ENCODE assay signal across 16 cellular contexts in the genomic region with DNA sequence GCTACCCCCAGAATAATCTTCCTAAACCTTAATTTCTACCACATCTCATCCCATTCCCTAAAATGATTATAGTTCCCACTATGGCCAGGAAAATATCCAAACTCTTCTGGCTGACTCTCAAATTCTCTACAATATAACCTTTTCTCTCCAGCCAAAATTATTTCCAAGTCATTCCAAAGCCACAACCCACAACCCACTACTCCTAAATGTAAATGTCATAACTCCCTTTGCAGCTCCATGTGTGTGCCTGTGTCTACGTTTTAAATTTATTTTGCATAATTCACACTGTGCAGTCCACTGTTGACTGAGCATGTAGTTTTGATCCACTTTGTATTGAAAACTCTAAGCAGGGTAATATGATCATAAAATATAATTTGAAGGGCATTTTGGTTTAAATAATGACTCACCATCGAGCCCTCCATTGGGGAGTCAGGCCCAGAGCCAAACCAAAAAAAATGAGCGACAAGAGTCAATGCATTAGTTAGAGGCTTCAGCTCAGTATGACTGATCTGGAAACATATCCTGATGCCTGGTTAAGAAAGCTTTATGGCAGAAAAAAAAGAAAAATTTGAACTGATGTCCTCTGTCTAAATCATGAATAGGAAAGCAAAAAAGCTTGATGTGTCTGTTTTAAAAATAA.
"Had no signal": no experiment of that assay in that cellular context is flagged by ENCODE, and none has a peak within 500 bp of the region (broad histone marks: within the 10 kb centered on the region; RNA-seq: fewer than 3 reads in every experiment).

No MANE protein-coding gene starts in this region.

- H3K4me3 Mint-ChIP-seq: activated CD4-positive, alpha-beta T cell treated with anti-CD3 and anti-CD28 coated beads, Interleukin-2, amount 10 ng/mL, durations not matched to agents 24 days and 14 days; activated T-helper 17 cell treated with anti-CD3 and anti-CD28 coated beads, Interleukin-2, amount 50 U/mL, for 72 hours; natural killer cell treated with Interleukin-12 subunit alpha and Interleukin-12 subunit beta and Interleukin-15 and Interleukin-18, amount 100 ng/mL, for 72 hours; WTC11 had no signal

- H3K27me3 ChIP-seq: colonic mucosa, esophagus squamous epithelium, heart right ventricle, testis, upper lobe of right lung had no signal

- H3K36me3 ChIP-seq: colonic mucosa, esophagus squamous epithelium, heart right ventricle, left ventricle myocardium inferior, upper lobe of right lung had no signal

- H3K4me1 ChIP-seq: colonic mucosa, esophagus squamous epithelium, left ventricle myocardium inferior, testis, upper lobe of right lung had no signal

- H3K9me3 ChIP-seq: colonic mucosa, esophagus squamous epithelium, heart right ventricle, left ventricle myocardium inferior, testis, upper lobe of right lung had no signal

- H3K4me1 Mint-ChIP-seq: activated T-helper 17 cell treated with anti-CD3 and anti-CD28 coated beads, Interleukin-2, amount 50 U/mL, for 72 hours had no signal

- H3K36me3 Mint-ChIP-seq: activated naive CD4-positive, alpha-beta T cell treated with anti-CD3 and anti-CD28 coated beads, Interleukin-2, amount 50 U/mL, for 72 hours; natural killer cell treated with Interleukin-12 subunit alpha and Interleukin-12 subunit beta and Interleukin-15 and Interleukin-18, amount 100 ng/mL, for 72 hours; WTC11 had no signal

- H3K9me3 Mint-ChIP-seq: activated CD4-positive, alpha-beta T cell treated with anti-CD3 and anti-CD28 coated beads, Interleukin-2, amount 10 ng/mL, durations not matched to agents 24 days and 14 days; activated naive CD4-positive, alpha-beta T cell treated with anti-CD3 and anti-CD28 coated beads, Interleukin-2, amount 50 U/mL, for 72 hours; activated T-helper 17 cell treated with anti-CD3 and anti-CD28 coated beads, Interleukin-2, amount 50 U/mL, for 72 hours; natural killer cell treated with Interleukin-12 subunit alpha and Interleukin-12 subunit beta and Interleukin-15 and Interleukin-18, amount 100 ng/mL, for 72 hours; WTC11 had no signal

- H3K27ac ChIP-seq: colonic mucosa, esophagus squamous epithelium, heart right ventricle, left ventricle myocardium inferior, testis, upper lobe of right lung had no signal

- H3K27me3 Mint-ChIP-seq: activated CD4-positive, alpha-beta T cell treated with anti-CD3 and anti-CD28 coated beads, Interleukin-2, amount 10 ng/mL, durations not matched to agents 24 days and 14 days had no signal

- DNase-seq: activated CD4-positive, alpha-beta T cell treated with anti-CD3 and anti-CD28 coated beads, Interleukin-2, amount 10 ng/mL, durations not matched to agents 24 days and 14 days; amniotic stem cell; colonic mucosa; esophagus squamous epithelium; heart right ventricle; kidney; left ventricle myocardium inferior; mesenchymal stem cell; stimulated activated CD4-positive, alpha-beta T cell treated with anti-CD3 and anti-CD28 coated beads, Interleukin-2, amount 100 ng/mL, for 24 hours; stimulated activated naive CD4-positive, alpha-beta T cell treated with Interleukin-2 at 50 U/mL for 16 hours; testis; upper lobe of right lung had no signal

- H3K4me3 ChIP-seq: colonic mucosa, esophagus squamous epithelium, heart right ventricle, left ventricle myocardium inferior, testis, upper lobe of right lung had no signal

- H3K27ac Mint-ChIP-seq: activated CD4-positive, alpha-beta T cell treated with anti-CD3 and anti-CD28 coated beads, Interleukin-2, amount 10 ng/mL, durations not matched to agents 24 days and 14 days; activated naive CD4-positive, alpha-beta T cell treated with anti-CD3 and anti-CD28 coated beads, Interleukin-2, amount 50 U/mL, for 72 hours; activated T-helper 17 cell treated with anti-CD3 and anti-CD28 coated beads, Interleukin-2, amount 50 U/mL, for 72 hours; natural killer cell treated with Interleukin-12 subunit alpha and Interleukin-12 subunit beta and Interleukin-15 and Interleukin-18, amount 100 ng/mL, for 72 hours; WTC11 had no signal
